18 cellular contexts compared by ENCODE assay signal in the genomic region with DNA sequence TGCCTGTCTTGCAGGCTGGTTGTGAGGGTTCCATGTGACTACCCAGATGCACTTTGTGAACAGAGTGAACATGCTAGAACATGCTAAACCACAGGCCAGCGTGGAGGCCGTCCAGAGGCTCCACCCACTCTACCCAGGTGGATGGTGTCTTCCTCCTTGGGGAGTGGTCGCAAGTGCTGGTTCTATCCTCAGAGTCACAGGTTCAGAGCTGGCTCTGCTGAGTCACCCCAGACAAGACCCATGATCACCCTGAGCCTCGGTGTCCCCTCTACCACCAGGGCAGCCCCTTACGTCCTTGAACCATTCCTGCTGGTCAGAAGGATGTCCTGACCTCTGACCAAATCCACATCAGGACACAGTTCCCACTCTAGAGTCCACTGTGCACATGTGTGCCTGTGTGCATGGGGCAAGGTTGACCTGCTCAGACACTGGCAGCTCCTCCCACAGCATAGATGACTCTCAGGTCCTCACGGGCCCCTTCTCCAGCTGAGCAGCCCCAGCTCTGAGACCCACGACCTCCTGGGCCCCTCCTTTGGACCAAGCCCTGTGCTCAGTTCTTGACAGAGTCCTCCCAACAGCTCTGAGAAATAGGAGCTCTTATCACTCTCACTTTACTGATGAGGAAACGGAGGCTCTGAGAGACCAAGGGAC.
A peak's percentile ranks its signal among the peaks of the same experiment; 100 is the strongest.
DNase-seq lines count a peak whose midpoint lies in the region; ATAC-seq, FAIRE-seq and TF ChIP-seq lines count a peak whose summit lies in the region.
"Had no signal": no experiment of that assay in that cellular context is flagged by ENCODE, and none has a peak within 500 bp of the region (broad histone marks: within the 10 kb centered on the region; RNA-seq: fewer than 3 reads in every experiment).

No MANE protein-coding gene starts in this region.

- peaks cover 3% of the 10 kb centered on the region for H3K27me3 Mint-ChIP-seq in type B pancreatic cell

- H3K4me2 ChIP-seq in K562 (ENCODE audit: insufficient read depth, low read length): no peak overlapping the region

- no peak overlapping the region for H3K27ac Mint-ChIP-seq in type B pancreatic cell

- BruUV-seq in K562 (replicated peaks; lab: Mats Ljungman, UMichigan): no TSS peak

- CTCF ChIA-PET in K562 (lab: Yijun Ruan, JAX; ENCODE audit: low intra/inter-chr PET ratio): no interaction called here
- CTCF ChIA-PET in HEK293T (lab: Yijun Ruan, JAX): no interaction called here

- H3K27ac ChIP-seq in K562 (ENCODE audit: extremely low read depth, low read depth, low read length): no peak overlapping the region
- H3K27ac ChIP-seq in esophagus muscularis mucosa (replicated peaks in 1 of 4): no peak overlapping the region
- H3K27ac ChIP-seq: 22Rv1, Peyer's patch had no signal

- peak; percentile 34; the same call in 1 of the 3 replicates for ATAC-seq in K562
- ATAC-seq: Right ventricle myocardium inferior had no signal

- in situ Hi-C loops in K562 (cut with MboI): no loop called here

- no peak for TF ChIP-seq EP300 in K562 (IDR thresholded peaks at IDR 0.05; ENCODE audit: low read length)
- no peak for TF ChIP-seq EP300 in esophagus muscularis mucosa (IDR thresholded peaks at IDR 0.05)

- intact Hi-C loops in K562 (cut with micrococcal nuclease) (no loop called here), esophagus muscularis mucosa (cut with DNase I) (no loop called here)

- 0% methylated on average over 8 of the region's 8 CpGs for WGBS in K562 (ENCODE audit: insufficient coverage, low coverage, missing lambda C conversion rate)
- 88% methylated on average over 3 of the region's 8 CpGs for WGBS in esophagus muscularis mucosa

- no peaks in the 10 kb centered on the region for H3K36me3 Mint-ChIP-seq in type B pancreatic cell

- no peak for FAIRE-seq in K562 (lab: Jason Lieb, UNC)
- FAIRE-seq: H54 had no signal

- peaks cover 0 to 36% of the 10 kb centered on the region in 2 experiments; a peak in 2 of 5 replicates for H3K27me3 ChIP-seq in K562 (ENCODE audit: control insufficient read depth in 2 of 2, insufficient read depth in 2 of 2, low read length in 2 of 2)
- peaks cover 0 to 31% (median 0%) of the 10 kb centered on the region in 4 donors for H3K27me3 ChIP-seq in esophagus muscularis mucosa
- H3K27me3 ChIP-seq: Peyer's patch had no signal

- no peak overlapping the region for H3K4me3 Mint-ChIP-seq in type B pancreatic cell

- H2AFZ ChIP-seq in K562 (ENCODE audit: low read depth, low read length): no peak overlapping the region

- H3K9ac ChIP-seq in K562 (ENCODE audit: insufficient read depth in 1 of 2, low read depth in 2 of 2, low read length in 2 of 2): no peak overlapping the region

- H3K36me3 ChIP-seq in K562 (ENCODE audit: control insufficient read depth, insufficient read depth, low read length): no peaks in the 10 kb centered on the region
- H3K36me3 ChIP-seq in esophagus muscularis mucosa: no peaks in the 10 kb centered on the region
- H3K36me3 ChIP-seq: Peyer's patch had no signal

- H3K4me1 ChIP-seq in K562 (replicated peaks in 1 of 2; ENCODE audit: control insufficient read depth in 2 of 2, insufficient read depth in 2 of 2, low read length in 2 of 2): no peaks in the 10 kb centered on the region
- no peaks in the 10 kb centered on the region for H3K4me1 ChIP-seq in esophagus muscularis mucosa
- H3K4me1 ChIP-seq: Peyer's patch had no signal

- H3K9me1 ChIP-seq in K562 (ENCODE audit: control insufficient read depth, insufficient read depth, low read length): peaks cover 6% of the 10 kb centered on the region

- TF ChIP-seq CTCF in K562 (IDR thresholded peaks at IDR 0.05 in 2 of 3, conservative IDR thresholded peaks at IDR 0.05 in 1 of 3; ENCODE audit: insufficient read depth in 2 of 3, low read depth in 1 of 3, low read length in 3 of 3) (no peak), esophagus muscularis mucosa (IDR thresholded peaks at IDR 0.05) (no peak), type B pancreatic cell (conservative IDR thresholded peaks at IDR 0.05) (no peak)

- TF ChIP-seq POLR2A in K562 (conservative IDR thresholded peaks at IDR 0.05): no peak
- no peak for TF ChIP-seq POLR2A in esophagus muscularis mucosa (IDR thresholded peaks at IDR 0.05; ENCODE audit: low read depth)

- no peaks in the 10 kb centered on the region for H3K79me2 ChIP-seq in K562 (ENCODE audit: control insufficient read depth, insufficient read depth, low read length)

- POLR2A ChIA-PET in K562 (lab: Yijun Ruan, JAX) (interaction anchor here (0.6 kb wide), 1 partner anchor 1253 kb away, joined by 3 read pairs; no protein-coding TSS in a partner anchor), HEK293T (lab: Yijun Ruan, JAX) (no interaction called here)

- peaks cover 3% of the 10 kb centered on the region; the same call in 1 of the 2 replicates for H4K20me1 ChIP-seq in K562 (replicated peaks; ENCODE audit: control insufficient read depth, insufficient read depth, low read length)

- no peak overlapping the region for H3K4me3 ChIP-seq in K562
- H3K4me3 ChIP-seq in esophagus muscularis mucosa: no peak overlapping the region
- H3K4me3 ChIP-seq: Peyer's patch had no signal

- DNase-seq in activated CD8-positive, alpha-beta memory T cell treated with anti-CD3 and anti-CD28 coated beads, Interleukin-2, amount 50 U/mL, for 48 hours: peak; percentile 25
- DNase-seq in activated CD8-positive, alpha-beta memory T cell treated with anti-CD3 and anti-CD28 coated beads for 24 hours: no peak
- no peak for DNase-seq in K562 (ENCODE audit: extremely low read depth in 1 of 4, low spot score in 3 of 4)
- peak; percentile 85 for DNase-seq in esophagus muscularis mucosa (ENCODE audit: extremely low spot score)
- DNase-seq in type B pancreatic cell (ENCODE audit: extremely low spot score, unreplicated experiment): peak; percentile 57
- no peak for DNase-seq in DMS153 treated with DMSO at 0.1 percent for 48 hours (lab: John Stamatoyannopoulos, UW; ENCODE audit: unreplicated experiment)
- DNase-seq in HEK293T (ENCODE audit: extremely low spot score): no peak
- DNase-seq in NCI-H1105 treated with DMSO at 0.1 percent for 48 hours (lab: John Stamatoyannopoulos, UW): no peak
- DNase-seq: AML-193, DND-41, NCI-H1436 treated with DMSO at 0.1 percent for 48 hours, NCI-H2029 treated with DMSO at 0.1 percent for 48 hours, NCI-H2171, NCI-H526 treated with DMSO at 0.1 percent for 48 hours had no signal

- H3K9me3 ChIP-seq in K562 (replicated peaks; ENCODE audit: control insufficient read depth, insufficient read depth, low read depth, low read length) (no peaks in the 10 kb centered on the region), esophagus muscularis mucosa (no peaks in the 10 kb centered on the region)
- H3K9me3 ChIP-seq: Peyer's patch had no signal

- H3K4me1 Mint-ChIP-seq in type B pancreatic cell (ENCODE audit: unreplicated experiment): peaks cover 7% of the 10 kb centered on the region

- H3K9me3 Mint-ChIP-seq in type B pancreatic cell: no peaks in the 10 kb centered on the region

- TF ChIP-seq RAD21 in K562 (CRISPR knock-in tag; conservative IDR thresholded peaks at IDR 0.05 in 1 of 2, IDR thresholded peaks at IDR 0.05 in 1 of 2): no peak

TF ChIP-seq in K562, 482 proteins besides CTCF, POLR2A, EP300 and RAD21 (continues in another document):
- TF ChIP-seq ZC3H8 (IDR thresholded peaks at IDR 0.05): no peak
- TF ChIP-seq HNRNPL (IDR thresholded peaks at IDR 0.05; ENCODE audit: low read depth, low read length): no peak
- no peak for TF ChIP-seq ZNF431 (CRISPR knock-in tag; IDR thresholded peaks at IDR 0.05)
- no peak for TF ChIP-seq ZSCAN32 (CRISPR knock-in tag; IDR thresholded peaks at IDR 0.05)
- no peak for TF ChIP-seq SMAD3 (CRISPR knock-in tag; conservative IDR thresholded peaks at IDR 0.05)
- TF ChIP-seq CBX5 (IDR thresholded peaks at IDR 0.05; ENCODE audit: borderline replicate concordance, low read depth): no peak
- TF ChIP-seq, protein P1, sequence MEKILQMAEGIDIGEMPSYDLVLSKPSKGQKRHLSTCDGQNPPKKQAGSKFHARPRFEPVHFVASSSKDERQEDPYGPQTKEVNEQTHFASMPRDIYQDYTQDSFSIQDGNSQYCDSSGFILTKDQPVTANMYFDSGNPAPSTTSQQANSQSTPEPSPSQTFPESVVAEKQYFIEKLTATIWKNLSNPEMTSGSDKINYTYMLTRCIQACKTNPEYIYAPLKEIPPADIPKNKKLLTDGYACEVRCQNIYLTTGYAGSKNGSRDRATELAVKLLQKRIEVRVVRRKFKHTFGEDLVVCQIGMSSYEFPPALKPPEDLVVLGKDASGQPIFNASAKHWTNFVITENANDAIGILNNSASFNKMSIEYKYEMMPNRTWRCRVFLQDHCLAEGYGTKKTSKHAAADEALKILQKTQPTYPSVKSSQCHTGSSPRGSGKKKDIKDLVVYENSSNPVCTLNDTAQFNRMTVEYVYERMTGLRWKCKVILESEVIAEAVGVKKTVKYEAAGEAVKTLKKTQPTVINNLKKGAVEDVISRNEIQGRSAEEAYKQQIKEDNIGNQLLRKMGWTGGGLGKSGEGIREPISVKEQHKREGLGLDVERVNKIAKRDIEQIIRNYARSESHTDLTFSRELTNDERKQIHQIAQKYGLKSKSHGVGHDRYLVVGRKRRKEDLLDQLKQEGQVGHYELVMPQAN (IDR thresholded peaks at IDR 0.05; ENCODE audit: borderline replicate concordance): no peak

TF ChIP-seq in HEK293T, 16 proteins besides CTCF, POLR2A, EP300 and RAD21 (continues in another document):
- TF ChIP-seq BHLHE40 (IDR thresholded peaks at IDR 0.05; ENCODE audit: borderline replicate concordance) (no peak), TARDBP (IDR thresholded peaks at IDR 0.05) (no peak), FOXK2 (IDR thresholded peaks at IDR 0.05) (no peak), NFRKB (IDR thresholded peaks at IDR 0.05) (no peak), ZNF384 (IDR thresholded peaks at IDR 0.05) (no peak), SP1 (IDR thresholded peaks at IDR 0.05) (no peak), FOXM1 (IDR thresholded peaks at IDR 0.05; ENCODE audit: borderline replicate concordance) (no peak), ELF4 (IDR thresholded peaks at IDR 0.05) (no peak), ARNT (IDR thresholded peaks at IDR 0.05) (no peak), SUZ12 (IDR thresholded peaks at IDR 0.05) (no peak), HDGF (IDR thresholded peaks at IDR 0.05; ENCODE audit: borderline replicate concordance) (no peak), FOXA1 (IDR thresholded peaks at IDR 0.05) (no peak), CTBP1 (IDR thresholded peaks at IDR 0.05; ENCODE audit: borderline replicate concordance) (no peak), LEF1 (IDR thresholded peaks at IDR 0.05; ENCODE audit: borderline replicate concordance) (no peak)
- TF ChIP-seq, protein P2, sequence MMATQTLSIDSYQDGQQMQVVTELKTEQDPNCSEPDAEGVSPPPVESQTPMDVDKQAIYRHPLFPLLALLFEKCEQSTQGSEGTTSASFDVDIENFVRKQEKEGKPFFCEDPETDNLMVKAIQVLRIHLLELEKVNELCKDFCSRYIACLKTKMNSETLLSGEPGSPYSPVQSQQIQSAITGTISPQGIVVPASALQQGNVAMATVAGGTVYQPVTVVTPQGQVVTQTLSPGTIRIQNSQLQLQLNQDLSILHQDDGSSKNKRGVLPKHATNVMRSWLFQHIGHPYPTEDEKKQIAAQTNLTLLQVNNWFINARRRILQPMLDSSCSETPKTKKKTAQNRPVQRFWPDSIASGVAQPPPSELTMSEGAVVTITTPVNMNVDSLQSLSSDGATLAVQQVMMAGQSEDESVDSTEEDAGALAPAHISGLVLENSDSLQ (IDR thresholded peaks at IDR 0.05): no peak

Comparison
In these comparisons a context has a peak if more than half of its experiments do, and no peak if none do; other contexts are left out.
1. DNase-seq: peak in activated CD8-positive, alpha-beta memory T cell treated with anti-CD3 and anti-CD28 coated beads, Interleukin-2, amount 50 U/mL, for 48 hours (single experiment), esophagus muscularis mucosa (single experiment) and type B pancreatic cell (single experiment); none in activated CD8-positive, alpha-beta memory T cell treated with anti-CD3 and anti-CD28 coated beads for 24 hours (single experiment), K562 (0 of 4), DMS153 treated with DMSO at 0.1 percent for 48 hours (single experiment), HEK293T (single experiment) and NCI-H1105 treated with DMSO at 0.1 percent for 48 hours (single experiment).